In genomic region chr13:99200433-99201167, GRCh38 we compare ENCODE assay signal across 8 cellular contexts. TPM values are rescaled to one million over a fixed set of nuclear protein-coding genes. Genes with fewer than 3 reads are reported as not detected.
DNase-seq lines count a peak whose midpoint lies in the region; ATAC-seq and TF ChIP-seq lines count a peak whose summit lies in the region.

Gene UBAC2 (plus strand): TSS chr13:99200854. CDS start chr13:99200909, 55 bp downstream.

- H3K4me2 ChIP-seq in SK-N-SH (peak within 1 kb of the TSS; percentile 93), osteoblast (ENCODE audit: insufficient read depth, low read length) (peak within 1 kb of the TSS; percentile 77)

- CTCF ChIA-PET in SK-N-SH (lab: Yijun Ruan, JAX) = interaction anchor here (0.6 to 8.4 kb wide), 17 partner anchors 10 to 243 kb away, joined by 3 to 44 read pairs (median 4); partner anchors contain the start of gene GPR18

- POLR2A ChIA-PET in SK-N-SH (lab: Yijun Ruan, JAX) = interaction anchor here (0.6 to 1.4 kb wide), 7 partner anchors 12 to 301 kb away, joined by 3 to 4 read pairs (median 3); partner anchors contain the start of gene TM9SF2

- TF ChIP-seq CTCF in SK-N-SH (IDR thresholded peaks at IDR 0.05) (peak; percentile 10; the same call in 1 of the 2 replicates), osteoblast (IDR thresholded peaks at IDR 0.05; ENCODE audit: extremely low read depth, low read depth, low read length) (no peak), thoracic aorta (IDR thresholded peaks at IDR 0.05) (no peak)

- DNase-seq in NCI-H1048 (lab: John Stamatoyannopoulos, UW) (peak; percentile 85), SK-N-SH (peak; percentile 99), glomerular endothelial cell (ENCODE audit: extremely low read depth, low read depth, low spot score) (peak; percentile 39), osteoblast (ENCODE audit: insufficient read length, low spot score, missing footprints) (peak; percentile 99), thoracic aorta (ENCODE audit: low spot score) (peak; percentile 82)

- H3K27me3 Mint-ChIP-seq in activated naive CD4-positive, alpha-beta T cell treated with anti-CD3 and anti-CD28 coated beads, Interleukin-2, amount 50 U/mL, for 24 hours = no peaks in the 10 kb centered on the region

- peaks cover 70% of the 10 kb centered on the region for H3K4me1 Mint-ChIP-seq in activated naive CD4-positive, alpha-beta T cell treated with anti-CD3 and anti-CD28 coated beads, Interleukin-2, amount 50 U/mL, for 24 hours

- H3K4me3 ChIP-seq in GM08714 (ENCODE audit: low read length) (peak within 1 kb of the TSS; percentile 89), SK-N-SH (ENCODE audit: low read depth in 2 of 2, low read length in 1 of 2) (peak within 1 kb of the TSS; percentile 95 to 98), osteoblast (ENCODE audit: insufficient read depth, low read length) (peak within 1 kb of the TSS; percentile 100), thoracic aorta (peak within 1 kb of the TSS; percentile 95)

- peak within 1 kb of the TSS; percentile 96 for H3K4me3 Mint-ChIP-seq in activated naive CD4-positive, alpha-beta T cell treated with anti-CD3 and anti-CD28 coated beads, Interleukin-2, amount 50 U/mL, for 24 hours

- H3K27me3 ChIP-seq in SK-N-SH (ENCODE audit: insufficient read depth) (no peaks in the 10 kb centered on the region), osteoblast (ENCODE audit: insufficient read depth, low read length) (no peaks in the 10 kb centered on the region), thoracic aorta (replicated peaks; ENCODE audit: insufficient read depth) (no peaks in the 10 kb centered on the region)

- H3K79me2 ChIP-seq in SK-N-SH (ENCODE audit: insufficient read depth) = peaks cover 47% of the 10 kb centered on the region
- peaks cover 47% of the 10 kb centered on the region for H3K79me2 ChIP-seq in osteoblast (ENCODE audit: insufficient read depth, low read length)

- no peaks in the 10 kb centered on the region for H3K9me2 ChIP-seq in SK-N-SH

- TF ChIP-seq EP300 in SK-N-SH (IDR thresholded peaks at IDR 0.05; ENCODE audit: borderline replicate concordance in 1 of 2, low read depth in 1 of 2, low read length in 1 of 2) = no peak

- no peaks in the 10 kb centered on the region for H3K36me3 ChIP-seq in SK-N-SH (replicated peaks in 1 of 2; ENCODE audit: control insufficient read depth in 1 of 2, insufficient read depth in 2 of 2, low read length in 1 of 2)
- no peaks in the 10 kb centered on the region for H3K36me3 ChIP-seq in osteoblast (ENCODE audit: insufficient read depth, low read length)
- H3K36me3 ChIP-seq in thoracic aorta = no peaks in the 10 kb centered on the region

- H4K20me1 ChIP-seq in SK-N-SH (ENCODE audit: insufficient read depth) (peaks cover 13% of the 10 kb centered on the region; the same call in 1 of the 2 replicates), osteoblast (ENCODE audit: insufficient read depth, low read length) (peaks cover 23% of the 10 kb centered on the region)

- peaks cover 4% of the 10 kb centered on the region for H3F3A ChIP-seq in SK-N-SH (replicated peaks; ENCODE audit: insufficient read depth)

- ATAC-seq in HG02571 (IDR thresholded peaks at IDR 0.05; ENCODE audit: unreplicated experiment) (peak; percentile 79), thoracic aorta (ENCODE audit: insufficient number of reproducible peaks, low FRiP score, low read depth) (peak; percentile 93)

- 0% methylated on average over 9 of the region's 76 CpGs for WGBS in SK-N-SH (ENCODE audit: low lambda C conversion rate)

- H3K36me3 Mint-ChIP-seq in activated naive CD4-positive, alpha-beta T cell treated with anti-CD3 and anti-CD28 coated beads, Interleukin-2, amount 50 U/mL, for 24 hours = peaks cover 6% of the 10 kb centered on the region

- H2AFZ ChIP-seq in SK-N-SH (ENCODE audit: low read depth) (peak within 1 kb of the TSS; percentile 87), osteoblast (ENCODE audit: low read length) (peak within 1 kb of the TSS; percentile 99)

- H3K27ac ChIP-seq in SK-N-SH (ENCODE audit: low read depth in 2 of 2, low read length in 1 of 2) (peak within 1 kb of the TSS; percentile 88 to 89), osteoblast (ENCODE audit: low read depth, low read length) (peak within 1 kb of the TSS; percentile 91), thoracic aorta (peak within 1 kb of the TSS; percentile 96 to 97)

- H3K9me3 Mint-ChIP-seq in activated naive CD4-positive, alpha-beta T cell treated with anti-CD3 and anti-CD28 coated beads, Interleukin-2, amount 50 U/mL, for 24 hours = no peaks in the 10 kb centered on the region

- TF ChIP-seq RAD21 in SK-N-SH (IDR thresholded peaks at IDR 0.05; ENCODE audit: low read length) = no peak

- H3K9me3 ChIP-seq in SK-N-SH = no peaks in the 10 kb centered on the region
- no peaks in the 10 kb centered on the region for H3K9me3 ChIP-seq in osteoblast (ENCODE audit: low read depth, low read length)
- no peaks in the 10 kb centered on the region for H3K9me3 ChIP-seq in thoracic aorta

- H3K27ac Mint-ChIP-seq in activated naive CD4-positive, alpha-beta T cell treated with anti-CD3 and anti-CD28 coated beads, Interleukin-2, amount 50 U/mL, for 24 hours = peak within 1 kb of the TSS; percentile 96

- H3K9ac ChIP-seq in SK-N-SH = peak within 1 kb of the TSS; percentile 94

- H3K4me1 ChIP-seq in SK-N-SH (ENCODE audit: control insufficient read depth in 1 of 2, insufficient read depth in 2 of 2, low read depth in 1 of 2, low read length in 1 of 2) (peaks cover 0 to 6% of the 10 kb centered on the region in 2 experiments; a peak in 2 of 4 replicates), osteoblast (ENCODE audit: insufficient read depth, low read length) (peaks cover 10% of the 10 kb centered on the region), thoracic aorta (ENCODE audit: control insufficient read depth in 1 of 2, low read depth in 2 of 2) (peaks cover 9 to 12% of the 10 kb centered on the region in 2 donors)

TF ChIP-seq in SK-N-SH, 30 proteins besides CTCF, POLR2A, EP300 and RAD21 (continues in another document):
- no peak for TF ChIP-seq JUND (IDR thresholded peaks at IDR 0.05)
- peak; percentile 65 for TF ChIP-seq MXI1 (IDR thresholded peaks at IDR 0.05; ENCODE audit: low read depth, low read length)
- TF ChIP-seq RCOR1 (IDR thresholded peaks at IDR 0.05; ENCODE audit: low read length) = no peak
- peak; percentile 78; the same call in 1 of the 2 replicates for TF ChIP-seq SIN3A (IDR thresholded peaks at IDR 0.05; ENCODE audit: borderline replicate concordance, low read depth, low read length)
- peak; percentile 7 for TF ChIP-seq CHD2 (IDR thresholded peaks at IDR 0.05; ENCODE audit: low read length, partially characterized antibody)
- peak; percentile 43; the same call in 1 of the 2 replicates for TF ChIP-seq ELF1 (IDR thresholded peaks at IDR 0.05)
- TF ChIP-seq TAF1 (IDR thresholded peaks at IDR 0.05; ENCODE audit: borderline replicate concordance, low read depth, low read length) = peak; percentile 94
- TF ChIP-seq MEF2A (IDR thresholded peaks at IDR 0.05; ENCODE audit: borderline replicate concordance, low read depth) = no peak
- TF ChIP-seq REST (IDR thresholded peaks at IDR 0.05; ENCODE audit: low read depth, low read length) = 0 out of 2 replicates have a peak, but pooled peaks have one; percentile 19
- 0 out of 2 replicates have a peak, but pooled peaks have one; percentile 8 for TF ChIP-seq PBX3 (IDR thresholded peaks at IDR 0.05)
- peak; percentile 85 for TF ChIP-seq GABPA (IDR thresholded peaks at IDR 0.05; ENCODE audit: low read depth)
- no peak for TF ChIP-seq TEAD4 (IDR thresholded peaks at IDR 0.05; ENCODE audit: borderline replicate concordance, insufficient read depth)
- no peak for TF ChIP-seq FOXJ3 (CRISPR knock-in tag; IDR thresholded peaks at IDR 0.05)

RNA-seq across cellular contexts. Expression of gene UBAC2, which starts in this region (rescaled TPM):
- 79.0 and 97.4 TPM in 2 replicates for polyA plus RNA-seq in SK-N-SH (2012; rRNA removed)
- 81.9 and 98.8 TPM in 2 replicates for polyA plus RNA-seq in SK-N-SH (2012; cell fraction: cytosol; rRNA removed)
- 34.7 and 42.7 TPM in 2 replicates for polyA plus RNA-seq in SK-N-SH (2012; cell fraction: nucleus; rRNA removed)
- total RNA-seq in glomerular endothelial cell = 45.1 and 49.3 TPM in 2 replicates
- 36.9 and 43.3 TPM in 2 replicates for total RNA-seq in osteoblast
- 10 to 100 TPM; 41.3 to 49.7 TPM for total RNA-seq in thoracic aorta

Comparison
In these comparisons a context has a peak if more than half of its experiments do, and no peak if none do; other contexts are left out.
1. Peak in every context shown above with its lines: DNase-seq, ATAC-seq, H3K4me3 ChIP-seq and H3K27ac ChIP-seq.
2. DNase-seq: peak in every context shown above with its lines; median percentile 99 in SK-N-SH; 99 in osteoblast; 85 in NCI-H1048; 82 in thoracic aorta; 39 in glomerular endothelial cell.